Comparison of ENCODE assay signal across 18 cellular contexts in genomic region chr6:145225500-145225899, GRCh38.
"Had no signal": no experiment of that assay in that cellular context is flagged by ENCODE, and none has a peak within 500 bp of the region (broad histone marks: within the 10 kb centered on the region; RNA-seq: fewer than 3 reads in every experiment).

No MANE protein-coding gene starts in this region.

- H3K4me1 Mint-ChIP-seq: activated CD8-positive, alpha-beta memory T cell treated with anti-CD3 and anti-CD28 coated beads, Interleukin-2, amount 10 ng/mL, durations not matched to agents 7 days and 5 days; activated naive CD8-positive, alpha-beta T cell treated with anti-CD3 and anti-CD28 coated beads, Interleukin-2, amount 50 U/mL, for 24 hours; nephron progenitor cell had no signal

- H3K4me3 Mint-ChIP-seq: activated CD8-positive, alpha-beta memory T cell treated with anti-CD3 and anti-CD28 coated beads, Interleukin-2, amount 10 ng/mL, durations not matched to agents 7 days and 5 days; activated CD8-positive, alpha-beta T cell treated with anti-CD3 and anti-CD28 coated beads for 36 hours; activated naive CD8-positive, alpha-beta T cell treated with anti-CD3 and anti-CD28 coated beads, Interleukin-2, amount 50 U/mL, for 24 hours; activated T-helper 1 cell treated with anti-CD3 and anti-CD28 coated beads, Interleukin-12 subunit alpha, Interleukin-12 subunit beta, Interleukin-2, Interleukin-4 antibody, amounts not matched to agents 30 ng/mL and 10 ng/mL and 1 ng/mL, durations not matched to agents 14 hours and 24 hours and 36 hours; nephron progenitor cell had no signal

- H3K36me3 Mint-ChIP-seq: activated CD8-positive, alpha-beta memory T cell treated with anti-CD3 and anti-CD28 coated beads, Interleukin-2, amount 10 ng/mL, durations not matched to agents 7 days and 5 days had no signal

- H3K27ac Mint-ChIP-seq: activated CD8-positive, alpha-beta memory T cell treated with anti-CD3 and anti-CD28 coated beads, Interleukin-2, amount 10 ng/mL, durations not matched to agents 7 days and 5 days; activated CD8-positive, alpha-beta T cell treated with anti-CD3 and anti-CD28 coated beads for 36 hours; activated naive CD8-positive, alpha-beta T cell treated with anti-CD3 and anti-CD28 coated beads, Interleukin-2, amount 50 U/mL, for 24 hours; activated T-helper 1 cell treated with anti-CD3 and anti-CD28 coated beads, Interleukin-12 subunit alpha, Interleukin-12 subunit beta, Interleukin-2, Interleukin-4 antibody, amounts not matched to agents 30 ng/mL and 10 ng/mL and 1 ng/mL, durations not matched to agents 14 hours and 24 hours and 36 hours; nephron progenitor cell had no signal

- ATAC-seq: activated CD8-positive, alpha-beta memory T cell treated with anti-CD3 and anti-CD28 coated beads, Interleukin-2, amount 10 ng/mL, durations not matched to agents 7 days and 5 days; activated CD8-positive, alpha-beta T cell treated with anti-CD3 and anti-CD28 coated beads for 36 hours; activated naive CD8-positive, alpha-beta T cell treated with anti-CD3 and anti-CD28 coated beads, Interleukin-2, amount 50 U/mL, for 24 hours; heart left ventricle; pancreas; psoas muscle had no signal

- H3K9me3 Mint-ChIP-seq: activated CD8-positive, alpha-beta T cell treated with anti-CD3 and anti-CD28 coated beads for 36 hours; activated naive CD8-positive, alpha-beta T cell treated with anti-CD3 and anti-CD28 coated beads, Interleukin-2, amount 50 U/mL, for 24 hours; activated T-helper 1 cell treated with anti-CD3 and anti-CD28 coated beads, Interleukin-12 subunit alpha, Interleukin-12 subunit beta, Interleukin-2, Interleukin-4 antibody, amounts not matched to agents 30 ng/mL and 10 ng/mL and 1 ng/mL, durations not matched to agents 14 hours and 24 hours and 36 hours; nephron progenitor cell had no signal

- DNase-seq: activated CD4-positive, alpha-beta T cell treated with anti-CD3 and anti-CD28 coated beads for 48 hours; activated CD8-positive, alpha-beta memory T cell treated with anti-CD3 and anti-CD28 coated beads, Interleukin-2, amount 10 ng/mL, durations not matched to agents 7 days and 5 days; activated CD8-positive, alpha-beta T cell treated with anti-CD3 and anti-CD28 coated beads for 36 hours; activated gamma-delta T cell; activated naive CD4-positive, alpha-beta T cell treated with anti-CD3 and anti-CD28 coated beads, Interleukin-2, amount 50 U/mL, for 16 hours; activated naive CD8-positive, alpha-beta T cell treated with anti-CD3 and anti-CD28 coated beads, Interleukin-2, amount 50 U/mL, for 24 hours; activated T-cell treated with anti-CD3 and anti-CD28 coated beads for 4 hours; cortex of kidney; heart left ventricle; nephron progenitor cell; pancreas; psoas muscle; spleen; stimulated activated CD4-positive, alpha-beta T cell treated with anti-CD3 and anti-CD28 coated beads, Interleukin-4, amount 100 ng/mL, for 1 hour; stimulated activated naive CD4-positive, alpha-beta T cell; testis; trophoblast cell had no signal
